Comparison of ENCODE assay signal across 10 cellular contexts in the genomic region with DNA sequence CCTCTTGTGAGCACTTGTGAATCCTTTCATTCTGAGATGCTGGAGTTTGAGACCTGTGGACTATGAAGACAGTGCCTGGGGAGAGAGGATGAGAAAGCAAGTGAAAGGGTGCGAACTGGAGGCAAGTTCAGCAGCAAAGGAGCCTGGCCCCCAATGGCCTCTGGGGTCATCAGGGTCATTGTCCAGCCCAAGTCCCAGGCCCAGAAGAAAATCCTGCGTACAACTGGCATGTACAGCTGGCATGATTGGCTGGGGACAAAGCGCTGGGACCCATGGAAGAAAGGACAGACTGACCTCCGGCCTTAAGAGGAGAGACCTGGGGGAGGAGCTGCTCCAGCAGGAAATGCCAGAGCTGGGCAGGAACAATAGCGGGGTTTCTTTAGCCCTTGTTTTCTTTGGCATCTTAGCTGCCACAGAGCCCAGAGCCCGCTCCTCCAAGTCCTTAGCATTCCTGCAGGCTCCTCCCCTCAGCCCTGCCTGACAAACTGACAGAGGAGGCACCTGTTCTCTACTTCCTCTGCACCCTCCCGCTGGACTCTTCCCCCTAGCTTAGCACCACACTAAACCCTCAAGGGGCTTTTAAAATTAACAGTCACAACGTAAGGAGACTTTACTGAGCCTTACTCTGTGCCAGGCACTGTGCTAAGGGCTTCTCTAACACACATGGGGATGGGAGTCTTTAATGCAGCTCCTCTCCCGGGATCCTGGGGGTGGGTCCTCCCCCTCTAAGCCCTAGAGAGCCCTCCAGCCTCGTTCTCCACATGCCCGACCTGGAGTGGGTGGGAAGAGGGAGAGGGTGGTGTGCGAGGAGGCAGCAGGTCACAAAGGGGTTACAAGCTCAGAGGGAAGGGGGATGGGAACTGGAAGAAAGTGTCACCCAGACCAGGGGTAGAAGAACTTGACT. TPM values are rescaled to one million over a fixed set of nuclear protein-coding genes. Genes with fewer than 3 reads are reported as not detected.
DNase-seq lines count a peak whose midpoint lies in the region; TF ChIP-seq lines count a peak whose summit lies in the region.
"Had no signal": no experiment of that assay in that cellular context is flagged by ENCODE, and none has a peak within 500 bp of the region (broad histone marks: within the 10 kb centered on the region; RNA-seq: fewer than 3 reads in every experiment).

No MANE protein-coding gene starts in this region.

- H3K4me2 ChIP-seq in hepatocyte: no peak overlapping the region

- H3K9me2 ChIP-seq in hepatocyte (replicated peaks; ENCODE audit: insufficient read depth): no peaks in the 10 kb centered on the region

- no peak overlapping the region for H2AFZ ChIP-seq in hepatocyte

- H3K4me3 ChIP-seq in epithelial cell of esophagus (ENCODE audit: low read length) (no peak overlapping the region), prostate gland (no peak overlapping the region), hepatocyte (no peak overlapping the region)

- no peaks in the 10 kb centered on the region for H3K79me2 ChIP-seq in hepatocyte

- intact Hi-C loops in prostate gland (cut with DNase I): no loop called here

- no peak for TF ChIP-seq POLR2A in prostate gland (IDR thresholded peaks at IDR 0.05)

- H3K27me3 ChIP-seq in prostate gland (replicated peaks; ENCODE audit: insufficient read depth): no peaks in the 10 kb centered on the region
- peaks cover 66% of the 10 kb centered on the region for H3K27me3 ChIP-seq in hepatocyte

- no peaks in the 10 kb centered on the region for H3K36me3 ChIP-seq in prostate gland
- no peaks in the 10 kb centered on the region for H3K36me3 ChIP-seq in hepatocyte (replicated peaks; ENCODE audit: insufficient read depth, low read depth)

- 46% methylated on average over 12 of the region's 12 CpGs for WGBS in prostate gland
- 36% methylated on average over 12 of the region's 12 CpGs for WGBS in hepatocyte (ENCODE audit: low lambda C conversion rate, missing lambda C conversion rate)

- H3K9me3 ChIP-seq in prostate gland: no peaks in the 10 kb centered on the region
- no peaks in the 10 kb centered on the region for H3K9me3 ChIP-seq in hepatocyte (ENCODE audit: low read depth)

- no peaks in the 10 kb centered on the region for H4K20me1 ChIP-seq in hepatocyte (ENCODE audit: insufficient read depth, poor library complexity, severe bottlenecking)

- no peak overlapping the region for H3K27ac ChIP-seq in prostate gland
- H3K27ac ChIP-seq in hepatocyte: no peak overlapping the region

- DNase-seq in ELR (ENCODE audit: low read depth) (peak; percentile 21), NCI-H460 (ENCODE audit: extremely low read depth, low read depth) (peak; percentile 73), epithelial cell of esophagus (ENCODE audit: low read depth) (peak; percentile 44), prostate gland (ENCODE audit: low spot score) (peak; percentile 57), hepatocyte (ENCODE audit: low spot score) (no peak), NCI-H1092 treated with DMSO at 0.1 percent for 48 hours (lab: John Stamatoyannopoulos, UW) (no peak)
- DNase-seq in stimulated activated CD4-positive, alpha-beta T cell treated with anti-CD3 and anti-CD28 coated beads, Interleukin-12 subunit alpha, Interleukin-12 subunit beta, amount 100 ng/mL, for 4 hours: no peak
- DNase-seq: effector memory CD8-positive, alpha-beta T cell; NCI-H2227 treated with DMSO at 0.1 percent for 48 hours had no signal

- H3K4me1 ChIP-seq in prostate gland (replicated peaks): peaks cover 3% of the 10 kb centered on the region
- no peaks in the 10 kb centered on the region for H3K4me1 ChIP-seq in hepatocyte (ENCODE audit: insufficient read depth)

- no peak for TF ChIP-seq CTCF in epithelial cell of esophagus (IDR thresholded peaks at IDR 0.05; ENCODE audit: insufficient read depth, low read depth, low read length, missing control alignments)
- no peak for TF ChIP-seq CTCF in prostate gland (IDR thresholded peaks at IDR 0.05)
- TF ChIP-seq CTCF in hepatocyte (IDR thresholded peaks at IDR 0.05; ENCODE audit: poor library complexity): no peak

RNA-seq across cellular contexts. Expression of gene AQP5, which starts 1.9 kb away (rescaled TPM):
- not detected in 2 replicates for total RNA-seq in NCI-H460 (2014; rRNA removed; shearing (Covaris generic))
- polyA plus RNA-seq in NCI-H460 (2014; cell fraction: nucleus; rRNA removed): not detected in 2 replicates
- 10 to 100 TPM in 1 of 2 donors, 1 to 10 TPM in 1; 3.4 to 25.8 TPM for total RNA-seq in prostate gland
- total RNA-seq in hepatocyte: 1.2 and 1.3 TPM in 2 replicates
- polyA plus RNA-seq in hepatocyte: 0.50 and 1.2 TPM in 2 replicates
- polyA plus RNA-seq: neural cell had no signal

RNA-seq across cellular contexts. Expression of gene AQP2, which starts 9.3 kb away (rescaled TPM):
- not detected in 2 replicates for total RNA-seq in NCI-H460 (2014; rRNA removed; shearing (Covaris generic))
- not detected in 2 replicates for polyA plus RNA-seq in NCI-H460 (2014; cell fraction: nucleus; rRNA removed)
- total RNA-seq in prostate gland (1 to 10 TPM in 1 of 2 donors, not detected in 1; 2.7 TPM), hepatocyte (0.08 and 1.4 TPM in 2 replicates)
- 0.71 and 1.8 TPM in 2 replicates for polyA plus RNA-seq in hepatocyte
- polyA plus RNA-seq: neural cell had no signal

RNA-seq across cellular contexts. Expression of gene AQP6, which starts 12.9 kb away (rescaled TPM):
- total RNA-seq in NCI-H460 (2014; rRNA removed; shearing (Covaris generic)): 0.17 and 0.32 TPM in 2 replicates
- 0.54 and 0.68 TPM in 2 replicates for polyA plus RNA-seq in NCI-H460 (2014; cell fraction: nucleus; rRNA removed)
- total RNA-seq in prostate gland: under 1 TPM in 1 of 2 donors, not detected in 1; 0.40 TPM
- total RNA-seq in hepatocyte: not detected in 2 replicates
- polyA plus RNA-seq in hepatocyte: 0.23 TPM in 1 of 2 replicates, not detected in the other
- polyA plus RNA-seq: neural cell had no signal

RNA-seq across cellular contexts. Expression of gene FAIM2, which starts 56.1 kb away (rescaled TPM):
- total RNA-seq in NCI-H460 (2014; rRNA removed; shearing (Covaris generic)): 0.06 and 0.45 TPM in 2 replicates
- polyA plus RNA-seq in NCI-H460 (2014; cell fraction: nucleus; rRNA removed): not detected in 2 replicates
- total RNA-seq in prostate gland (10 to 100 TPM in 1 of 2 donors, 1 to 10 TPM in 1; 2.8 to 12.0 TPM), hepatocyte (1.4 and 5.0 TPM in 2 replicates)
- polyA plus RNA-seq in hepatocyte: 7.3 and 14.0 TPM in 2 replicates

Comparison
In these comparisons a context has a peak if more than half of its experiments do, and no peak if none do; other contexts are left out.
1. DNase-seq: peak in ELR (single experiment), NCI-H460 (single experiment), epithelial cell of esophagus (single experiment) and prostate gland (single experiment); none in hepatocyte (single experiment), stimulated activated CD4-positive, alpha-beta T cell treated with anti-CD3 and anti-CD28 coated beads, Interleukin-12 subunit alpha, Interleukin-12 subunit beta, amount 100 ng/mL, for 4 hours (single experiment) and NCI-H1092 treated with DMSO at 0.1 percent for 48 hours (single experiment).